ENCODE assay signal across 8 cellular contexts in genomic region chrY:14818452-14818851, GRCh38.
"Had no signal": no experiment of that assay in that cellular context is flagged by ENCODE, and none has a peak within 500 bp of the region (broad histone marks: within the 10 kb centered on the region; RNA-seq: fewer than 3 reads in every experiment).

No MANE protein-coding gene starts in this region.

- ATAC-seq: GM12878 had no signal

- H3K4me3 ChIP-seq: GM12878 had no signal

- DNase-seq: GDM1, GF-D8 had no signal

- FAIRE-seq: G401.6, GM12878, GM12891, GM12892, GM18507, GM19239 had no signal
